9 cellular contexts compared by ENCODE assay signal in genomic region chr1:226664413-226665101, GRCh38.
A peak's percentile ranks its signal among the peaks of the same experiment; 100 is the strongest.
DNase-seq lines count a peak whose midpoint lies in the region; ATAC-seq and TF ChIP-seq lines count a peak whose summit lies in the region.
"Had no signal": no experiment of that assay in that cellular context is flagged by ENCODE, and none has a peak within 500 bp of the region (broad histone marks: within the 10 kb centered on the region; RNA-seq: fewer than 3 reads in every experiment).

No MANE protein-coding gene starts in this region.

- no peak for ATAC-seq in T-helper 17 cell
- ATAC-seq in foreskin keratinocyte, result no peak
- no peak for ATAC-seq in HG03095 (IDR thresholded peaks at IDR 0.05; ENCODE audit: unreplicated experiment)
- ATAC-seq in GM19351 (IDR thresholded peaks at IDR 0.05; ENCODE audit: unreplicated experiment), result no peak

- H3K36me3 ChIP-seq in CD4-positive, alpha-beta memory T cell (ENCODE audit: insufficient read depth, low read length), result peaks cover 11% of the 10 kb centered on the region

- intact Hi-C loops in CD4-positive, alpha-beta memory T cell (cut with micrococcal nuclease), result no loop called here
- intact Hi-C loops in posterior vena cava (cut with DNase I), result loop anchor here in 1 of 2 donors (5.0 kb wide), 2 partner anchors 33 to 73 kb away; partner anchors contain the start of gene ITPKB

- peak overlapping the region; percentile 74 for H3K27ac ChIP-seq in CD4-positive, alpha-beta memory T cell (ENCODE audit: low read depth, low read length)
- H3K27ac ChIP-seq in foreskin keratinocyte, result peak overlapping the region; percentile 84

- H3K4me3 Mint-ChIP-seq in CD4-positive, alpha-beta memory T cell, result peak overlapping the region in 5 of 8 donors; percentile 65 to 88 (median 80)
- peak overlapping the region; percentile 84 for H3K4me3 Mint-ChIP-seq in T-helper 17 cell

- peak overlapping the region in 6 of 7 donors; percentile 96 to 99 (median 97) for H3K27ac Mint-ChIP-seq in CD4-positive, alpha-beta memory T cell
- no peak overlapping the region for H3K27ac Mint-ChIP-seq in T-helper 17 cell

- POLR2A ChIA-PET in CD4-positive, alpha-beta memory T cell (lab: Charles Lee; ENCODE audit: partially characterized antibody), result interaction anchor here (0.9 to 6.7 kb wide), 9 partner anchors 10 to 73 kb away, joined by 3 to 114 read pairs (median 4); partner anchors contain the start of gene ITPKB

- peaks cover 0 to 2% (median 0%) of the 10 kb centered on the region in 8 donors for H3K9me3 Mint-ChIP-seq in CD4-positive, alpha-beta memory T cell

- peaks cover 4% of the 10 kb centered on the region for H3K4me1 ChIP-seq in CD4-positive, alpha-beta memory T cell (ENCODE audit: insufficient read depth, low read length)
- H3K4me1 ChIP-seq in foreskin keratinocyte, result peaks cover 14% of the 10 kb centered on the region

- peaks cover 4 to 86% (median 40%) of the 10 kb centered on the region in 4 donors for H3K4me1 Mint-ChIP-seq in CD4-positive, alpha-beta memory T cell
- peaks cover 74% of the 10 kb centered on the region for H3K4me1 Mint-ChIP-seq in T-helper 17 cell

- CTCF ChIA-PET in CD4-positive, alpha-beta memory T cell (lab: Charles Lee; ENCODE audit: partially characterized antibody), result interaction anchor here (0.5 to 5.1 kb wide), 3 partner anchors 13 to 269 kb away, joined by 4 to 28 read pairs (median 5); no protein-coding TSS in a partner anchor

- no peaks in the 10 kb centered on the region for H3K27me3 ChIP-seq in CD4-positive, alpha-beta memory T cell (ENCODE audit: insufficient read depth, low read length)
- H3K27me3 ChIP-seq in foreskin keratinocyte, result no peaks in the 10 kb centered on the region

- no peak for TF ChIP-seq CTCF in foreskin keratinocyte (conservative IDR thresholded peaks at IDR 0.05)

- no peaks in the 10 kb centered on the region for H3K27me3 Mint-ChIP-seq in CD4-positive, alpha-beta memory T cell
- no peaks in the 10 kb centered on the region for H3K27me3 Mint-ChIP-seq in T-helper 17 cell

- peaks cover 8 to 62% of the 10 kb centered on the region in 2 donors for H3K36me3 Mint-ChIP-seq in CD4-positive, alpha-beta memory T cell
- H3K36me3 Mint-ChIP-seq in T-helper 17 cell (ENCODE audit: low read depth), result peaks cover 2% of the 10 kb centered on the region

- no peaks in the 10 kb centered on the region for H3K9me3 ChIP-seq in CD4-positive, alpha-beta memory T cell (ENCODE audit: control insufficient read depth in 1 of 2, low read length in 2 of 2)
- H3K9me3 ChIP-seq in T-helper 17 cell (ENCODE audit: control insufficient read depth, low read length, poor library complexity, severe bottlenecking), result no peaks in the 10 kb centered on the region

- DNase-seq in CD4-positive, alpha-beta memory T cell, result no peak
- DNase-seq in T-helper 17 cell (no peak), foreskin keratinocyte (no peak), posterior vena cava (ENCODE audit: low spot score) (peak; percentile 90), NCI-H345 (lab: John Stamatoyannopoulos, UW) (no peak), H4 (ENCODE audit: low spot score) (no peak)
- DNase-seq: stimulated activated naive CD4-positive, alpha-beta T cell treated with Interleukin-2 at 50 U/mL for 16 hours had no signal

- no peak overlapping the region for H3K4me3 ChIP-seq in CD4-positive, alpha-beta memory T cell (ENCODE audit: low read length in 2 of 2)
